ENCODE assay signal across 8 cellular contexts in the genomic region with DNA sequence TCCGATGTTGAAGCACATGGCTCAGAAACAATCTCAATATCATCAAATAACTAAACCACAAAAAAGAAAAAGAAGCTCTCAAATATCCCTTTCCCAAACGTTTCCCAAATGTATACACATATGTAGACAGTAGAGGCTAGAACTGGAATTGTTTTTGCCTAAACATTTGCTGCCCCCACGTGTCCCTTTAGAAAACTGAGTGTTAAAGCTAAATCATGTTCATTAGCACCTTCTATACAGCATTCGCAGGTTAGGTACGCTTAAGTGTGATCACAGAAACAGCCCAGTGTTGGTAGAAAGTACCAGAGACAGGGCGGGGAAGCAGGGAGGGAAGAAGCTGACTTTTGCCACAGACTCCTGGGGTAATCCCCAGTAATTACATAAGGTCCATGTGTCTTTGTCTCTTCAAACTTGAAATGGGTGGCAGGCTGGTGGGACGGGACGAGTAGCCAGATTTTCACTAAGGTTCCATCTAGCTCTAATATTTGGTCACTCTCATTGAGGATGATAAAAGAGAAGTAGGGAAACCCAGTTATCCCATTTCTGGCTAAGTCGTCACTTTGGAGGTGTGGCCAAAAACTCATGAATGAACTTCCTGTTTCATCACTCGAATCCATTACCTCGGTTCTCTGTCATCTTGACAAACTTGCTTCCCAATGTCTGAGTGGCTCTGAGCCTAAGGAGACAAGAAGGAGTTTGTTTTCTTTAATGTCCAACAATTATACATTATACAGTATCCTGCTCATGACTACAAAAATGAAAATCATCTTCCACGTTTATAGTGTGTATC. TPM values are rescaled to one million over a fixed set of nuclear protein-coding genes. Genes with fewer than 3 reads are reported as not detected.
DNase-seq lines count a peak whose midpoint lies in the region; ATAC-seq and TF ChIP-seq lines count a peak whose summit lies in the region.

No MANE protein-coding gene starts in this region.

- no peaks in the 10 kb centered on the region for H3K79me2 ChIP-seq in parathyroid adenoma

- H3K9me3 ChIP-seq in Peyer's patch (no peaks in the 10 kb centered on the region), parathyroid adenoma (ENCODE audit: control insufficient read depth, low read length) (no peaks in the 10 kb centered on the region)

- no peak overlapping the region for H3K4me3 ChIP-seq in Peyer's patch
- H3K4me3 ChIP-seq in parathyroid adenoma (ENCODE audit: low read depth, low read length) = no peak overlapping the region

- H3K36me3 ChIP-seq in Peyer's patch (no peaks in the 10 kb centered on the region), parathyroid adenoma (ENCODE audit: control insufficient read depth, insufficient read depth, low read length) (no peaks in the 10 kb centered on the region)

- H3K4me2 ChIP-seq in parathyroid adenoma (ENCODE audit: low read length) = no peak overlapping the region

- H2AFZ ChIP-seq in parathyroid adenoma = no peak overlapping the region

- TF ChIP-seq CTCF in Peyer's patch (IDR thresholded peaks at IDR 0.05) (peak in 4 of 6 experiments; percentile 29 to 68 (median 52)), parathyroid adenoma (IDR thresholded peaks at IDR 0.05) (peak; percentile 54)

- no peak overlapping the region for H3K27ac Mint-ChIP-seq in activated naive CD4-positive, alpha-beta T cell treated with anti-CD3 and anti-CD28 coated beads, Interleukin-2, amount 50 U/mL, for 72 hours

- H3K9ac ChIP-seq in parathyroid adenoma = no peak overlapping the region

- H3K36me3 Mint-ChIP-seq in activated naive CD4-positive, alpha-beta T cell treated with anti-CD3 and anti-CD28 coated beads, Interleukin-2, amount 50 U/mL, for 72 hours = peaks cover 0 to 6% of the 10 kb centered on the region in 2 donors

- peak; percentile 26 to 58 for ATAC-seq in activated naive CD4-positive, alpha-beta T cell treated with anti-CD3 and anti-CD28 coated beads, Interleukin-2, amount 50 U/mL, for 72 hours
- ATAC-seq in GM21529 (IDR thresholded peaks at IDR 0.05; ENCODE audit: unreplicated experiment) = peak; percentile 61

- H3K4me1 ChIP-seq in Peyer's patch = peaks cover 0 to 5% (median 0%) of the 10 kb centered on the region in 4 donors
- H3K4me1 ChIP-seq in parathyroid adenoma = no peaks in the 10 kb centered on the region

- TF ChIP-seq POLR2A in Peyer's patch (IDR thresholded peaks at IDR 0.05) = no peak

- no peak overlapping the region for H3K27ac ChIP-seq in Peyer's patch
- peak overlapping the region; percentile 98 for H3K27ac ChIP-seq in epithelial cell of prostate
- no peak overlapping the region for H3K27ac ChIP-seq in parathyroid adenoma

- no peak for DNase-seq in activated naive CD4-positive, alpha-beta T cell treated with anti-CD3 and anti-CD28 coated beads, Interleukin-2, amount 50 U/mL, for 72 hours (ENCODE audit: low spot score in 2 of 2)
- DNase-seq in activated naive CD4-positive, alpha-beta T cell treated with anti-CD3 and anti-CD28 coated beads, Interleukin-2, amount 50 U/mL, for 16 hours = no peak
- DNase-seq in HT-29 (ENCODE audit: low spot score) (peak; percentile 82), Peyer's patch (no peak), epithelial cell of prostate (ENCODE audit: low read depth, low spot score) (no peak), T1000 (lab: John Stamatoyannopoulos, UW) (no peak)

- peaks cover 0 to 16% of the 10 kb centered on the region in 2 donors for H3K27me3 ChIP-seq in Peyer's patch
- H3K27me3 ChIP-seq in parathyroid adenoma (ENCODE audit: control insufficient read depth, insufficient read depth, low read length) = peaks cover 3% of the 10 kb centered on the region

- H3K9me3 Mint-ChIP-seq in activated naive CD4-positive, alpha-beta T cell treated with anti-CD3 and anti-CD28 coated beads, Interleukin-2, amount 50 U/mL, for 72 hours = no peaks in the 10 kb centered on the region

RNA-seq across cellular contexts. Expression of gene TFAP2A, which starts 15.0 kb away (rescaled TPM):
- under 1 TPM in 1 of 2 donors, not detected in 1; 0.14 TPM for total RNA-seq in activated naive CD4-positive, alpha-beta T cell treated with anti-CD3 and anti-CD28 coated beads, Interleukin-2, amount 50 U/mL, for 72 hours
- 2.2 and 3.8 TPM in 2 replicates for total RNA-seq in HT-29 (2014; rRNA removed; shearing (Covaris generic))
- 1 to 10 TPM in 1 of 4 donors, not detected in 3; 1.4 TPM for total RNA-seq in Peyer's patch
